28 cellular contexts compared by ENCODE assay signal in the genomic region with DNA sequence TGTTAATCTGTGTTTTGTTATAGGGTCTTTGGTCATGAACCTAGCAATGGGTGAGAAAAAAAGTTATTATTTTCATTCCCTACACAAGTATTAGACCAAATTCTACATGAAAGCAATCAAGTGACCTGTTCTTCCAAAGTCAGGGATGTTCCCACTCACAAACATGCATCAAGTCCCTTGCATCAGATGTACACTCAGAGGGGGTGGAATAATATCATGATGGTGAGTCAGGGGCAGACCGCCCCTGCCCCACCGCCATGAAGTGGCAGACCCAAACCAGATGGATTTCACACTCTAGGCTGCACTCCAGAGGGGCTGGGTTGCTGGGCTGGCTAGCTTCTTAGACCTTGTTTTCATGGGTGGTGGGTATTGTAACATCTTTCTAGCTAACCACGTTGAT.
"Had no signal": no experiment of that assay in that cellular context is flagged by ENCODE, and none has a peak within 500 bp of the region (broad histone marks: within the 10 kb centered on the region; RNA-seq: fewer than 3 reads in every experiment).

No MANE protein-coding gene starts in this region.

- H3K27ac Mint-ChIP-seq: naive B cell; natural killer cell treated with Interleukin-12 subunit alpha and Interleukin-12 subunit beta and Interleukin-15 and Interleukin-18, amount 100 ng/mL, for 72 hours; stimulated activated memory B cell treated with anti-CD40 and anti-IgM and Interleukin-4, amounts not matched to agents 10 μg/mL and 1 μg/mL and 100 μg/mL, for 72 hours had no signal

- H3K4me3 ChIP-seq: dorsolateral prefrontal cortex, gastroesophageal sphincter, heart left ventricle, left lung, pancreas, right lobe of liver, smooth muscle cell, testis, tibial artery, upper lobe of left lung, uterus had no signal

- FAIRE-seq: islet of Langerhans, pancreas had no signal

- H3K27ac ChIP-seq: dorsolateral prefrontal cortex, epithelial cell of prostate, gastroesophageal sphincter, heart left ventricle, left lung, neutrophil, pancreas, right lobe of liver, testis, tibial artery, upper lobe of left lung, uterus had no signal

- H3K9me3 Mint-ChIP-seq: natural killer cell treated with Interleukin-12 subunit alpha and Interleukin-12 subunit beta and Interleukin-15 and Interleukin-18, amount 100 ng/mL, for 72 hours; neural crest cell; stimulated activated memory B cell treated with anti-CD40 and anti-IgM and Interleukin-4, amounts not matched to agents 10 μg/mL and 1 μg/mL and 100 μg/mL, for 72 hours had no signal

- ATAC-seq: esophagus mucosa; foreskin keratinocyte; gastroesophageal sphincter; heart left ventricle; left cardiac atrium; left lung; natural killer cell treated with Interleukin-12 subunit alpha and Interleukin-12 subunit beta and Interleukin-15 and Interleukin-18, amount 100 ng/mL, for 72 hours; right lobe of liver; stimulated activated memory B cell treated with anti-CD40 and anti-IgM and Interleukin-4, amounts not matched to agents 10 μg/mL and 1 μg/mL and 100 μg/mL, for 72 hours; stimulated activated naive CD8-positive, alpha-beta T cell treated with anti-CD3 and anti-CD28 coated beads, Interleukin-15, Interleukin-2, amounts not matched to agents 100 U/mL and 50 U/mL, for 24 hours had no signal

- DNase-seq: cerebellar nuclear complex; dorsolateral prefrontal cortex; effector CD4-positive, alpha-beta T cell; foreskin keratinocyte; heart left ventricle; hippocampal formation; left cardiac atrium; left lung; naive B cell; pancreas; retina; right lobe of liver; stimulated activated CD4-positive, alpha-beta T cell treated with anti-CD3 and anti-CD28 coated beads, Interleukin-4, amount 100 ng/mL, for 4 hours; stimulated activated naive CD8-positive, alpha-beta T cell treated with anti-CD3 and anti-CD28 coated beads, Interleukin-15, Interleukin-2, amounts not matched to agents 100 U/mL and 50 U/mL, for 24 hours; substantia nigra; testis; tibial artery; upper lobe of left lung; uterus had no signal

- H3K4me3 Mint-ChIP-seq: naive B cell; natural killer cell treated with Interleukin-12 subunit alpha and Interleukin-12 subunit beta and Interleukin-15 and Interleukin-18, amount 100 ng/mL, for 72 hours; neural crest cell; stimulated activated memory B cell treated with anti-CD40 and anti-IgM and Interleukin-4, amounts not matched to agents 10 μg/mL and 1 μg/mL and 100 μg/mL, for 72 hours had no signal

- H3K36me3 ChIP-seq: gastroesophageal sphincter, heart left ventricle, left lung, neutrophil, pancreas, right lobe of liver, tibial artery, upper lobe of left lung, uterus had no signal

- H3K36me3 Mint-ChIP-seq: naive B cell; stimulated activated memory B cell treated with anti-CD40 and anti-IgM and Interleukin-4, amounts not matched to agents 10 μg/mL and 1 μg/mL and 100 μg/mL, for 72 hours had no signal

- H3K27me3 ChIP-seq: dorsolateral prefrontal cortex, foreskin keratinocyte, gastroesophageal sphincter, pancreas, right lobe of liver, testis, tibial artery, upper lobe of left lung, uterus had no signal

- H3K4me2 ChIP-seq: smooth muscle cell had no signal

- H3K4me1 ChIP-seq: pancreas, right lobe of liver, tibial artery, uterus had no signal

- H3K4me1 Mint-ChIP-seq: naive B cell; stimulated activated memory B cell treated with anti-CD40 and anti-IgM and Interleukin-4, amounts not matched to agents 10 μg/mL and 1 μg/mL and 100 μg/mL, for 72 hours had no signal

- H3K9me3 ChIP-seq: gastroesophageal sphincter, heart left ventricle, left lung, neutrophil, pancreas, right lobe of liver, testis, tibial artery, upper lobe of left lung, uterus had no signal
